In the genomic region with DNA sequence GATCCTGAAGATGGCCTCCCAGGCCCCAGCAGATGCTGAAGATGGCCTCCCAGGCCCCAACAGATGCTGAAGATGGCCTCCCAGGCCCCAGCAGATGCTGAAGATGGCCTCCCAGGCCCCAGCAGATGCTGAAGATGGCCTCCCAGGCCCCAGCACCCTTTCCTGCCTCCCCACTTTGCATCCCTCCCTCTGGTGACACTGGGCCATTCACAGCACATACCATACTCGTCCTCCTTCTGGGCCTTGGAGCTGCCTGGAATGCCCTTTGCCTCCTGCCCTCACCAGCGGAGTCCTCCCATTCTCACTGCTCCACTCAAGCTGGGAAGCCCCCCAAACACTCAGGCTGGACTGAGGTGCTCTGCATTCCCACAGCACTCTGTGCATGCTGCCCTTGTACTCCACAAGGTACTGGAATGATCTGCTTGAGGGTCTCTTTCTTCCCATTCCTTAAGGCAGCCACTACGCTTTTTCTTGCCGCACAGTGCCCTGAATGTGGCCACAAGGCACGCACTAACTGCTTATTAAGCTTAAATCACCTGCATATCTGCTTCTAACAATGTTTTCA, we compare ENCODE assay signal across 21 cellular contexts.
"Had no signal": no experiment of that assay in that cellular context is flagged by ENCODE, and none has a peak within 500 bp of the region (broad histone marks: within the 10 kb centered on the region; RNA-seq: fewer than 3 reads in every experiment).

No MANE protein-coding gene starts in this region.

- H3K4me2 ChIP-seq: neural progenitor cell had no signal

- H3K4me3 ChIP-seq: esophagus squamous epithelium, heart right ventricle, lower lobe of right lung, neural progenitor cell, prostate gland, skin epidermis, spleen, transverse colon had no signal

- H3K27ac Mint-ChIP-seq: natural killer cell; stimulated activated memory B cell treated with anti-CD40 and anti-IgM and Interleukin-4, amounts not matched to agents 10 μg/mL and 1 μg/mL and 100 μg/mL, for 72 hours; stimulated activated naive CD8-positive, alpha-beta T cell treated with anti-CD3 and anti-CD28 coated beads, Interleukin-15, Interleukin-2, amounts not matched to agents 100 ng/mL and 50 ng/mL, for 24 hours had no signal

- H3K9ac ChIP-seq: neural progenitor cell had no signal

- H3K4me3 Mint-ChIP-seq: natural killer cell; stimulated activated memory B cell treated with anti-CD40 and anti-IgM and Interleukin-4, amounts not matched to agents 10 μg/mL and 1 μg/mL and 100 μg/mL, for 72 hours; stimulated activated naive CD8-positive, alpha-beta T cell treated with anti-CD3 and anti-CD28 coated beads, Interleukin-15, Interleukin-2, amounts not matched to agents 100 ng/mL and 50 ng/mL, for 24 hours had no signal

- H3K9me3 ChIP-seq: esophagus squamous epithelium, lower lobe of right lung, prostate gland, transverse colon had no signal

- H3K4me1 ChIP-seq: lower lobe of right lung, prostate gland, spleen, transverse colon had no signal

- H3K27ac ChIP-seq: lower lobe of right lung, neural progenitor cell, prostate gland, spleen, transverse colon had no signal

- H3K36me3 ChIP-seq: esophagus squamous epithelium, heart right ventricle, lower lobe of right lung, neural progenitor cell, prostate gland, spleen, transverse colon had no signal

- H2AFZ ChIP-seq: neural progenitor cell had no signal

- H3K36me3 Mint-ChIP-seq: natural killer cell; stimulated activated memory B cell treated with anti-CD40 and anti-IgM and Interleukin-4, amounts not matched to agents 10 μg/mL and 1 μg/mL and 100 μg/mL, for 72 hours had no signal

- H3K27me3 ChIP-seq: neural progenitor cell, spleen, transverse colon had no signal

- ATAC-seq: heart right ventricle; left ventricle myocardium superior; lower lobe of right lung; natural killer cell; stimulated activated memory B cell treated with anti-CD40 and anti-IgM and Interleukin-4, amounts not matched to agents 10 μg/mL and 1 μg/mL and 100 μg/mL, for 72 hours had no signal

- H3K9me3 Mint-ChIP-seq: natural killer cell; stimulated activated memory B cell treated with anti-CD40 and anti-IgM and Interleukin-4, amounts not matched to agents 10 μg/mL and 1 μg/mL and 100 μg/mL, for 72 hours; stimulated activated naive CD8-positive, alpha-beta T cell treated with anti-CD3 and anti-CD28 coated beads, Interleukin-15, Interleukin-2, amounts not matched to agents 100 ng/mL and 50 ng/mL, for 24 hours had no signal

- DNase-seq: cerebellar nuclear complex; effector memory CD4-positive, alpha-beta T cell; erythroblast; esophagus squamous epithelium; glutamatergic neuron; heart right ventricle; hippocampal formation; kidney glomerular epithelial cell; left ventricle myocardium superior; lower lobe of right lung; natural killer cell; nucleus accumbens; right cardiac atrium; spleen; stimulated activated CD4-positive, alpha-beta T cell treated with anti-CD3 and anti-CD28 coated beads, Interleukin-4, amount 100 ng/mL, for 4 hours; transverse colon had no signal

- H3K4me1 Mint-ChIP-seq: natural killer cell; stimulated activated memory B cell treated with anti-CD40 and anti-IgM and Interleukin-4, amounts not matched to agents 10 μg/mL and 1 μg/mL and 100 μg/mL, for 72 hours had no signal

- H3K27me3 Mint-ChIP-seq: stimulated activated memory B cell treated with anti-CD40 and anti-IgM and Interleukin-4, amounts not matched to agents 10 μg/mL and 1 μg/mL and 100 μg/mL, for 72 hours; stimulated activated naive CD8-positive, alpha-beta T cell treated with anti-CD3 and anti-CD28 coated beads, Interleukin-15, Interleukin-2, amounts not matched to agents 100 ng/mL and 50 ng/mL, for 24 hours had no signal
